In the genomic region with DNA sequence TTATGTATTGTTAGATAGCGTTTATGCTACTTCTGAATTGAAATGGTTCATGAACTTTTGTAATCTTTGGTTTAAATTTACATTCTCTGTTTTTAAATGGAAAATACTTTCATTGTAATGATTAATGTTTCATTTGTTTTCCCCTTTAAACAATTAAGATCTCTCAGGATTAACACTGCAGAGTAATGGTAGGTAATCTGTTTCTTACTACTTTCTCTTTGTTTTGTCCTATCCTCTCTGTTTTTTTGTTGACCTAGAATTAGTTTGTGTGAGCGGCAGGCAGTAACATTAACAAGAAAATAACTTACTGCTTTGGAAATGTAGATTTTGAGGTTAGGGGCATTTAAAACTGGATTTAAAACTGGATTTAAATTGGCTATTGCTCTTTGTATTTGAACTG, we compare ENCODE assay signal across 15 cellular contexts.
"Had no signal": no experiment of that assay in that cellular context is flagged by ENCODE, and none has a peak within 500 bp of the region (broad histone marks: within the 10 kb centered on the region; RNA-seq: fewer than 3 reads in every experiment).

No MANE protein-coding gene starts in this region.

- H3K4me3 Mint-ChIP-seq: activated B cell treated with CpG ODN at 0.5 μM for 24 hours had no signal

- H3K27ac ChIP-seq: body of pancreas, epithelial cell of prostate, right atrium auricular region, spleen, upper lobe of left lung had no signal

- H3K27me3 Mint-ChIP-seq: activated B cell treated with CpG ODN at 0.5 μM for 24 hours had no signal

- H3K27me3 ChIP-seq: body of pancreas, right atrium auricular region, spleen, upper lobe of left lung had no signal

- DNase-seq: activated B cell treated with CpG ODN at 0.5 μM for 24 hours; activated CD4-positive, alpha-beta T cell treated with anti-CD3 and anti-CD28 coated beads, Interleukin-2, amount 50 U/mL, for 1 hour; activated naive CD4-positive, alpha-beta T cell treated with Interleukin-2 at 50 U/mL for 16 hours; activated T-cell treated with anti-CD3 and anti-CD28 coated beads, Interleukin-2, amount 50 U/mL, for 48 hours; amniotic stem cell; body of pancreas; effector memory CD4-positive, alpha-beta T cell; kidney glomerular epithelial cell; spleen; stimulated activated CD4-positive, alpha-beta T cell treated with anti-CD3 and anti-CD28 coated beads, Interleukin-1b, Interleukin-23, amount 100 ng/mL, for 48 hours; stimulated activated naive CD4-positive, alpha-beta T cell; upper lobe of left lung had no signal

- H3K4me3 ChIP-seq: body of pancreas, right atrium auricular region, spleen, upper lobe of left lung had no signal

- H3K9me3 Mint-ChIP-seq: activated B cell treated with CpG ODN at 0.5 μM for 24 hours had no signal

- ATAC-seq: body of pancreas, SK-N-SH treated with all-trans-retinoic acid at 6 μM for 48 hours had no signal

- H3K9me3 ChIP-seq: body of pancreas, right atrium auricular region, spleen, upper lobe of left lung had no signal

- H3K27ac Mint-ChIP-seq: activated B cell treated with CpG ODN at 0.5 μM for 24 hours had no signal
